In genomic region chr3:194197981-194198695, GRCh38 we compare ENCODE assay signal across 15 cellular contexts.
"Had no signal": no experiment of that assay in that cellular context is flagged by ENCODE, and none has a peak within 500 bp of the region (broad histone marks: within the 10 kb centered on the region; RNA-seq: fewer than 3 reads in every experiment).

No MANE protein-coding gene starts in this region.

- H3K4me3 Mint-ChIP-seq: nephron had no signal

- DNase-seq: effector memory CD4-positive, alpha-beta T cell; heart left ventricle; hippocampal formation; mesendoderm; sigmoid colon; stimulated activated CD4-positive, alpha-beta T cell treated with anti-CD3 and anti-CD28 coated beads, Interleukin-12 subunit alpha, Interleukin-12 subunit beta, amount 100 ng/mL, for 4 hours; stimulated activated naive CD4-positive, alpha-beta T cell; stomach; substantia nigra; trophoblast cell had no signal

- H3K36me3 ChIP-seq: heart left ventricle, right atrium auricular region, sigmoid colon, stomach, thoracic aorta had no signal

- H3K4me3 ChIP-seq: heart left ventricle, right atrium auricular region, sigmoid colon, skin epidermis, stomach, thoracic aorta had no signal

- H3K27ac ChIP-seq: heart left ventricle, right atrium auricular region, sigmoid colon, skin epidermis, stomach, thoracic aorta had no signal

- H3K9me3 Mint-ChIP-seq: naive B cell, nephron had no signal

- H3K36me3 Mint-ChIP-seq: naive B cell had no signal

- H3K27me3 ChIP-seq: right atrium auricular region had no signal

- H3K9me3 ChIP-seq: heart left ventricle, right atrium auricular region, sigmoid colon, stomach, thoracic aorta had no signal
